In the genomic region with DNA sequence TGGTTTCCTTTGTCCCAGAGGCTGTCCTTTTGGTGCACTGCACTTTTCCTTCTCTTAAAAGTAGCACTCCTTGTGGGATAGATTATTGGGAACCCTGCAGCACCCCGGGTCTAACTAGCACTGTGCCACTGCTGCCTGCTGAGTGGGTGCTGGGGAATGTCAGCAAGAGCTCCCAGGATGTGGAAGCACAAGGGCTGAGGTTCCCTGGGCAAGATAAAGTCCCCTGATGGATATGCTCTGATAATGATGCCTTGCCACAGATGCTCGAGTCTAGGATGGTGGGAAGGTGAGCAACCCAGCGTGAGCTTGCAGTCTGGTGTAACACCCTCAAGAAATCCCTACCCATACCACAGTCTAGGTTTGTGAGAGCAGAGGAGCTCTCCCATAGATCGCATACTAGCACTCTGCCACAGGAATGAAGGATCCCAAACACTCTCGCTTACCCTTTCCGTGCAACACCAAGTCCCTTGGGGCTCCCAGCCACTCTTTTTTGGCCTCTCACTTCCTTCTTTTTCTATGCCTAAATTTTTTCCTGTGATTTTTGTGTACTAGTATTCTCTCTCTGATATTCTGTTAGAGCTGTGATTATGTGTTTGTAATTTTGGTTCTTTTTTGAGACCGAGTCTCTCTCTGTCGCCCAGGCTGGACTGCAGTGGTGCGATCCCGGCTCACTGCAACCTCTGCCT, we compare ENCODE assay signal across 17 cellular contexts. TPM values are rescaled to one million over a fixed set of nuclear protein-coding genes. Genes with fewer than 3 reads are reported as not detected.
A peak's percentile ranks its signal among the peaks of the same experiment; 100 is the strongest.
DNase-seq lines count a peak whose midpoint lies in the region; ATAC-seq, FAIRE-seq and TF ChIP-seq lines count a peak whose summit lies in the region.
"Had no signal": no experiment of that assay in that cellular context is flagged by ENCODE, and none has a peak within 500 bp of the region (broad histone marks: within the 10 kb centered on the region; RNA-seq: fewer than 3 reads in every experiment).

No MANE protein-coding gene starts in this region.

- peaks cover 72% of the 10 kb centered on the region for H3K79me2 ChIP-seq in GM12878 (ENCODE audit: control insufficient read depth, insufficient read depth, low read length)

- no peak overlapping the region for H3K27ac ChIP-seq in CD4-positive, alpha-beta T cell (ENCODE audit: low read depth, low read length)
- no peak overlapping the region for H3K27ac ChIP-seq in GM12878 (ENCODE audit: control insufficient read depth, insufficient read depth)
- H3K27ac ChIP-seq in A673 (ENCODE audit: low read depth, low read length, poor library complexity, severe bottlenecking), result no peak overlapping the region
- H3K27ac ChIP-seq in body of pancreas, result no peak overlapping the region

- peaks cover 13% of the 10 kb centered on the region for H3K9me3 ChIP-seq in CD4-positive, alpha-beta T cell (ENCODE audit: control insufficient read depth, low read length)
- H3K9me3 ChIP-seq in GM12878 (replicated peaks; ENCODE audit: control insufficient read depth, insufficient read depth, low read length) (peaks cover 17% of the 10 kb centered on the region), A673 (ENCODE audit: low read depth, low read length, poor library complexity, severe bottlenecking) (peaks cover 20% of the 10 kb centered on the region), body of pancreas (no peaks in the 10 kb centered on the region)

- peaks cover 83% of the 10 kb centered on the region for H3K4me1 Mint-ChIP-seq in CD4-positive, alpha-beta T cell (ENCODE audit: low read depth)
- H3K4me1 Mint-ChIP-seq in naive B cell, result peaks cover 52 to 62% (median 56%) of the 10 kb centered on the region in 3 donors

- H2AFZ ChIP-seq in GM12878 (ENCODE audit: control insufficient read depth, low read depth, low read length), result no peak overlapping the region

- CTCF ChIA-PET in CD4-positive, alpha-beta T cell (lab: Charles Lee), result no interaction called here
- CTCF ChIA-PET in GM12878 (lab: Yijun Ruan, JAX), result no interaction called here
- CTCF ChIA-PET in A673 (lab: Charles Lee), result no interaction called here

- H3K4me1 ChIP-seq in GM12878 (ENCODE audit: control insufficient read depth, insufficient read depth, low read length), result no peaks in the 10 kb centered on the region
- peaks cover 9% of the 10 kb centered on the region for H3K4me1 ChIP-seq in A673 (ENCODE audit: insufficient read depth, low read length, poor library complexity, severe bottlenecking)
- no peaks in the 10 kb centered on the region for H3K4me1 ChIP-seq in body of pancreas
- H3K4me1 ChIP-seq: Caco-2 had no signal

- BruUV-seq in GM12878 (replicated peaks; lab: Mats Ljungman, UMichigan) (no TSS peak), A673 (replicated peaks; lab: Mats Ljungman, UMichigan) (no TSS peak)

- POLR2A ChIA-PET in CD4-positive, alpha-beta T cell (lab: Charles Lee), result no interaction called here
- POLR2A ChIA-PET in GM12878 (lab: Charles Lee) (no interaction called here), A673 (lab: Charles Lee; ENCODE audit: low non-redundant PET) (no interaction called here)

- H3K4me2 ChIP-seq in GM12878 (ENCODE audit: control insufficient read depth, insufficient read depth), result no peak overlapping the region

- no peaks in the 10 kb centered on the region for H3K27me3 Mint-ChIP-seq in CD4-positive, alpha-beta T cell
- H3K27me3 Mint-ChIP-seq in naive B cell, result no peaks in the 10 kb centered on the region
- H3K27me3 Mint-ChIP-seq: activated CD4-positive, alpha-beta memory T cell treated with anti-CD3 and anti-CD28 coated beads for 36 hours had no signal

- H3K9me3 Mint-ChIP-seq in CD4-positive, alpha-beta T cell, result peaks cover 8% of the 10 kb centered on the region
- peaks cover 9 to 37% (median 20%) of the 10 kb centered on the region in 7 donors for H3K9me3 Mint-ChIP-seq in naive B cell

- SMC1A ChIA-PET in GM12878 (lab: Charles Lee; ENCODE audit: uncharacterized antibody, unreplicated experiment), result interaction anchor here (1.6 to 2.3 kb wide), 2 partner anchors 24 to 89 kb away, joined by 3 to 9 read pairs; no protein-coding TSS in a partner anchor

- in situ Hi-C loops in GM12878 (cut with MboI), result no loop called here
- in situ Hi-C loops in KBM-7 (cut with MboI; ENCODE audit: low pct_unique_long_range_greater_than_20kb, low sequenced_read_pairs), result no loop called here

- no peak for TF ChIP-seq CTCF in CD4-positive, alpha-beta T cell (IDR thresholded peaks at IDR 0.05)
- TF ChIP-seq CTCF in GM12878 (IDR thresholded peaks at IDR 0.05 in 2 of 3, conservative IDR thresholded peaks at IDR 0.05 in 1 of 3; ENCODE audit: control insufficient read depth in 2 of 3, extremely low read depth in 1 of 3, insufficient read depth in 1 of 3, low read depth in 3 of 3, low read length in 3 of 3) (no peak), A673 (conservative IDR thresholded peaks at IDR 0.05; ENCODE audit: low read depth, low read length) (no peak), body of pancreas (IDR thresholded peaks at IDR 0.05) (no peak)

- no peak overlapping the region for H3K4me3 Mint-ChIP-seq in CD4-positive, alpha-beta T cell
- peak overlapping the region in 1 of 8 donors; percentile 40 for H3K4me3 Mint-ChIP-seq in naive B cell
- H3K4me3 Mint-ChIP-seq: activated CD4-positive, alpha-beta memory T cell treated with anti-CD3 and anti-CD28 coated beads for 36 hours had no signal

- H3K27me3 ChIP-seq in CD4-positive, alpha-beta T cell (ENCODE audit: control insufficient read depth, insufficient read depth, low read length), result no peaks in the 10 kb centered on the region
- H3K27me3 ChIP-seq in GM12878 (replicated peaks in 1 of 2; ENCODE audit: control insufficient read depth in 2 of 2, insufficient read depth in 2 of 2, low read length in 1 of 2) (no peaks in the 10 kb centered on the region), A673 (replicated peaks; ENCODE audit: insufficient read depth, low read depth, low read length, poor library complexity) (no peaks in the 10 kb centered on the region), body of pancreas (no peaks in the 10 kb centered on the region)

- H3K27ac Mint-ChIP-seq in CD4-positive, alpha-beta T cell, result peak overlapping the region; percentile 18
- peak overlapping the region in 4 of 6 donors; percentile 6 to 35 (median 25) for H3K27ac Mint-ChIP-seq in naive B cell
- H3K27ac Mint-ChIP-seq: activated CD4-positive, alpha-beta memory T cell treated with anti-CD3 and anti-CD28 coated beads for 36 hours had no signal

- intact Hi-C loops in CD4-positive, alpha-beta T cell (cut with DNase I, micrococcal nuclease), result no loop called here
- intact Hi-C loops in GM12878 (cut with micrococcal nuclease; ENCODE audit: unreplicated experiment), result no loop called here
- intact Hi-C loops in A673 (cut with micrococcal nuclease; ENCODE audit: unreplicated experiment), result no loop called here
- intact Hi-C loops in body of pancreas (cut with DNase I), result no loop called here

- no peaks in the 10 kb centered on the region; the same call in 1 of the 2 replicates for H4K20me1 ChIP-seq in GM12878 (ENCODE audit: control insufficient read depth, insufficient read depth)

- peaks cover 95% of the 10 kb centered on the region for H3K36me3 Mint-ChIP-seq in CD4-positive, alpha-beta T cell (ENCODE audit: low read depth)
- H3K36me3 Mint-ChIP-seq in naive B cell, result peaks cover 61 to 66% of the 10 kb centered on the region in 2 donors

- TF ChIP-seq POLR2A in GM12878 (IDR thresholded peaks at IDR 0.05; ENCODE audit: low read depth, low read length) (no peak), body of pancreas (IDR thresholded peaks at IDR 0.05) (no peak)

- 87% methylated on average over 10 of the region's 10 CpGs for WGBS in GM12878 (ENCODE audit: insufficient coverage, insufficient replicate concordance, low lambda C conversion rate, missing lambda C conversion rate)
- 85 to 95% methylated on average over 9 to 10 of the region's 10 CpGs for WGBS in body of pancreas, 2 donors

- no peak overlapping the region for H3K4me3 ChIP-seq in GM12878
- no peak overlapping the region for H3K4me3 ChIP-seq in A673 (ENCODE audit: low read depth, low read length, poor library complexity, severe bottlenecking)
- no peak overlapping the region for H3K4me3 ChIP-seq in body of pancreas

- FAIRE-seq in GM12878 (lab: Jason Lieb, UNC), result no peak
- FAIRE-seq: small intestine had no signal

- TF ChIP-seq RAD21 in GM12878 (IDR thresholded peaks at IDR 0.05; ENCODE audit: insufficient read depth, low read depth, low read length), result no peak

- H3K36me3 ChIP-seq in GM12878 (ENCODE audit: control insufficient read depth in 2 of 2, insufficient read depth in 2 of 2, low read length in 1 of 2), result peaks cover 9 to 17% of the 10 kb centered on the region in 2 experiments; a peak in 3 of 4 replicates
- H3K36me3 ChIP-seq in A673 (ENCODE audit: insufficient read depth, low read length, poor library complexity, severe bottlenecking), result peaks cover 11% of the 10 kb centered on the region
- H3K36me3 ChIP-seq in body of pancreas (replicated peaks in 1 of 2; ENCODE audit: insufficient read depth in 1 of 2, low read depth in 2 of 2), result no peaks in the 10 kb centered on the region

- H3K9ac ChIP-seq in GM12878 (ENCODE audit: control insufficient read depth, insufficient read depth, low read length), result no peak overlapping the region

- RAD21 ChIA-PET in GM12878 (lab: Charles Lee; ENCODE audit: unreplicated experiment), result no interaction called here

- TF ChIP-seq EP300 in GM12878 (IDR thresholded peaks at IDR 0.05; ENCODE audit: borderline replicate concordance in 1 of 2, control insufficient read depth in 1 of 2, low read depth in 2 of 2, low read length in 2 of 2), result no peak

- ATAC-seq in CD4-positive, alpha-beta T cell (ENCODE audit: poor library complexity), result peak; percentile 17
- ATAC-seq in GM18909 (IDR thresholded peaks at IDR 0.05; ENCODE audit: poor library complexity, unreplicated experiment), result peak; percentile 10
- ATAC-seq in GM12878, result peak; percentile 41
- ATAC-seq in naive B cell (ENCODE audit: low read depth in 2 of 2), result no peak
- ATAC-seq in body of pancreas, result no peak

- no peak for DNase-seq in CD4-positive, alpha-beta T cell
- DNase-seq in GM12878 (ENCODE audit: low read depth, low spot score) (no peak), naive B cell (no peak), A673 (ENCODE audit: low spot score) (no peak), AG08396 (ENCODE audit: low spot score) (no peak), KBM-7 (no peak), body of pancreas (no peak)
- DNase-seq: activated CD4-positive, alpha-beta memory T cell treated with anti-CD3 and anti-CD28 coated beads for 36 hours; amygdala; Caco-2; effector CD4-positive, alpha-beta T cell; KG1; left cardiac atrium; NCI-H187; NCI-H526; small intestine had no signal

RNA-seq across cellular contexts. Expression of a gene that starts 32.7 kb away (rescaled TPM):
- 100 to 1,000 TPM; 212 to 218 TPM for total RNA-seq in CD4-positive, alpha-beta T cell
- total RNA-seq in GM12878 (2013; cell fraction: nucleolus; rRNA removed), result 366 and 383 TPM in 2 replicates
- total RNA-seq in GM12878 (2014; rRNA removed) (71.4 and 91.5 TPM in 2 replicates), GM12878 (2014; rRNA removed; fragmentation: Illumina TruSeq; extraction: Trizol) (94.0 and 95.5 TPM in 2 replicates), GM12878 (2021) (84.8 and 85.1 TPM in 2 replicates), A673 (2021) (61.7 and 65.7 TPM in 2 replicates), body of pancreas (10 to 100 TPM; 47.5 to 57.4 TPM)
- polyA plus RNA-seq in GM12878 (2011; ENCODE audit: low read depth), result 22.0 TPM
- polyA plus RNA-seq in GM12878 (2011; rRNA removed) (91.3 and 136 TPM in 2 replicates), GM12878 (2014; fragmentation: Illumina TruSeq; extraction: Trizol) (87.2 and 116 TPM in 2 replicates), GM12878 (2014; fragmentation: Nextera tagmentation; extraction: Ambion mirVana) (100 to 1,000 TPM in 1 of 2 experiments, 10 to 100 TPM in 1; 89.1 to 101 TPM), GM12878 (2014; rRNA removed) (57.6 and 59.8 TPM in 2 replicates), GM12878 (2016; fragmentation: Nextera tagmentation; extraction: Ambion mirVana) (10 to 100 TPM; 95.5 to 96.5 TPM), naive B cell (ENCODE audit: low read depth in 6 of 6) (100 to 1,000 TPM in 5 of 6 donors, 10 to 100 TPM in 1; 70.7 to 120 (median 105) TPM)
- 27.6 and 30.7 TPM in 2 replicates for polyA plus RNA-seq in GM12878 (2011; cell fraction: cytosol; rRNA removed)
- 135 and 186 TPM in 2 replicates for polyA plus RNA-seq in GM12878 (2011; cell fraction: nucleus; rRNA removed)
- 45.7 and 49.5 TPM in 2 replicates for polyA plus RNA-seq in GM12878 (2012)
- polyA minus RNA-seq in GM12878 (2011; rRNA and poly(A)+ RNA removed), result 107 and 196 TPM in 2 replicates
- polyA minus RNA-seq in GM12878 (2011; cell fraction: cytosol; rRNA and poly(A)+ RNA removed), result 19.4 and 22.5 TPM in 2 replicates
- 248 and 344 TPM in 2 replicates for polyA minus RNA-seq in GM12878 (2011; cell fraction: nucleus; rRNA and poly(A)+ RNA removed)

Comparison
In these comparisons a context has a peak if more than half of its experiments do, and no peak if none do; other contexts are left out.
1. ATAC-seq: peak in CD4-positive, alpha-beta T cell (single experiment), GM18909 (single experiment) and GM12878 (single experiment); none in naive B cell (0 of 2) and body of pancreas (single experiment).